In the genomic region with DNA sequence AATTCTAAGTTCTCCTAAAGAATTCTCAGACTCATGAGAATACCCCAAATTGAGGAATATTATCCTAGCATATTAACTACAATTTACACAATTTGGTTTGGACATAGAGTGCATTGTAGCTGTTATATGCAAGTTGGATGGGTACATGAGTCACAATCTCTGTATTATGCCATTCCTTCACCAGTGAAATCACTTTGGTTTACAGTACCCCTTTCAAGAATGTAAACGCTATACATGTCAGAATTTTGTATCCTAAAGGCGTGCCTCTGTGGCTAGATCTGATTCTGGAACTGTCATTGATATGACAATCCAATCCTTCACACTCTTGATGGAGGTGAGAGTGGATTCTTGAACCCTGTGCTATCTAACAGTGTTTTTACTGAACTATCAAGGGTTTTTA, we compare ENCODE assay signal across 15 cellular contexts. TPM values are rescaled to one million over a fixed set of nuclear protein-coding genes. Genes with fewer than 3 reads are reported as not detected.
DNase-seq lines count a peak whose midpoint lies in the region; ATAC-seq and TF ChIP-seq lines count a peak whose summit lies in the region.
"Had no signal": no experiment of that assay in that cellular context is flagged by ENCODE, and none has a peak within 500 bp of the region (broad histone marks: within the 10 kb centered on the region; RNA-seq: fewer than 3 reads in every experiment).

No MANE protein-coding gene starts in this region.

- no peak overlapping the region for H3K23ac ChIP-seq in neuronal stem cell (ENCODE audit: low read depth, low read length, poor library complexity)

- no peak overlapping the region for H2BK15ac ChIP-seq in neuronal stem cell (ENCODE audit: low read length)

- peaks cover 31% of the 10 kb centered on the region for H3K4me1 ChIP-seq in OCI-LY1 (ENCODE audit: insufficient read depth, low read length, severe bottlenecking)
- H3K4me1 ChIP-seq in neuronal stem cell (ENCODE audit: control insufficient read depth in 2 of 2, insufficient read depth in 1 of 2, low read depth in 1 of 2, low read length in 2 of 2): no peaks in the 10 kb centered on the region
- H3K4me1 ChIP-seq: thyroid gland had no signal

- H3K36me3 ChIP-seq in OCI-LY1 (ENCODE audit: insufficient read depth, low read length) (peaks cover 69% of the 10 kb centered on the region), neuronal stem cell (replicated peaks in 1 of 2; ENCODE audit: control insufficient read depth in 2 of 2, insufficient read depth in 2 of 2, low read length in 2 of 2) (peaks cover 16 to 82% of the 10 kb centered on the region in 2 donors)
- H3K36me3 ChIP-seq: thyroid gland had no signal

- peaks cover 69% of the 10 kb centered on the region for H3K4me1 Mint-ChIP-seq in activated T-cell treated with anti-CD3 and anti-CD28 coated beads, Interleukin-2, amount 50 U/mL, for 4 hours (ENCODE audit: low read depth)
- peaks cover 43% of the 10 kb centered on the region for H3K4me1 Mint-ChIP-seq in stimulated activated memory B cell treated with anti-CD40 and anti-IgM and Interleukin-4, amounts not matched to agents 10 μg/mL and 1 μg/mL and 100 μg/mL, for 72 hours

- H3K9me3 ChIP-seq in OCI-LY1 (ENCODE audit: low read length): no peaks in the 10 kb centered on the region
- peaks cover 2 to 13% of the 10 kb centered on the region in 2 donors for H3K9me3 ChIP-seq in neuronal stem cell (replicated peaks in 1 of 2; ENCODE audit: control insufficient read depth in 2 of 2, insufficient read depth in 1 of 2, low read depth in 1 of 2, low read length in 2 of 2)
- H3K9me3 ChIP-seq: left lung, thyroid gland had no signal

- H3K4me3 Mint-ChIP-seq in activated T-cell treated with anti-CD3 and anti-CD28 coated beads, Interleukin-2, amount 50 U/mL, for 4 hours: no peak overlapping the region
- H3K4me3 Mint-ChIP-seq in stimulated activated memory B cell treated with anti-CD40 and anti-IgM and Interleukin-4, amounts not matched to agents 10 μg/mL and 1 μg/mL and 100 μg/mL, for 72 hours: no peak overlapping the region
- H3K4me3 Mint-ChIP-seq: activated T-helper 1 cell treated with anti-CD3 and anti-CD28 coated beads, Interleukin-12 subunit alpha, Interleukin-12 subunit beta, Interleukin-2, Interleukin-4 antibody, amounts not matched to agents 30 ng/mL and 10 ng/mL and 1 ng/mL, durations not matched to agents 14 hours and 24 hours and 36 hours had no signal

- H3K9ac ChIP-seq in OCI-LY1 (ENCODE audit: low read length): peak overlapping the region; percentile 6; the same call in 1 of the 2 replicates
- H3K9ac ChIP-seq in neuronal stem cell (ENCODE audit: low read depth, low read length, poor library complexity): no peak overlapping the region

- no peaks in the 10 kb centered on the region for H3K79me2 ChIP-seq in OCI-LY1 (ENCODE audit: insufficient read depth, low read length)

- H3K4me2 ChIP-seq in OCI-LY1 (ENCODE audit: low read length): peak overlapping the region; percentile 10; the same call in 1 of the 2 replicates
- no peak overlapping the region for H3K4me2 ChIP-seq in neuronal stem cell (ENCODE audit: insufficient read depth, low read length, poor library complexity, severe bottlenecking)

- H3K79me1 ChIP-seq in neuronal stem cell (ENCODE audit: low read depth, low read length): no peaks in the 10 kb centered on the region

- H3K36me3 Mint-ChIP-seq in activated T-cell treated with anti-CD3 and anti-CD28 coated beads, Interleukin-2, amount 50 U/mL, for 4 hours (ENCODE audit: insufficient read depth): peaks cover 49% of the 10 kb centered on the region
- H3K36me3 Mint-ChIP-seq in stimulated activated memory B cell treated with anti-CD40 and anti-IgM and Interleukin-4, amounts not matched to agents 10 μg/mL and 1 μg/mL and 100 μg/mL, for 72 hours: peaks cover 62% of the 10 kb centered on the region

- H4K20me1 ChIP-seq in OCI-LY1 (ENCODE audit: insufficient read depth, low read length): no peaks in the 10 kb centered on the region

- no peaks in the 10 kb centered on the region for H3K27me3 Mint-ChIP-seq in activated T-cell treated with anti-CD3 and anti-CD28 coated beads, Interleukin-2, amount 50 U/mL, for 4 hours (ENCODE audit: low read depth)
- H3K27me3 Mint-ChIP-seq in stimulated activated memory B cell treated with anti-CD40 and anti-IgM and Interleukin-4, amounts not matched to agents 10 μg/mL and 1 μg/mL and 100 μg/mL, for 72 hours: no peaks in the 10 kb centered on the region

- no peak overlapping the region for H4K91ac ChIP-seq in neuronal stem cell (ENCODE audit: low read depth, low read length, poor library complexity)

- no peak for DNase-seq in activated T-cell treated with anti-CD3 and anti-CD28 coated beads, Interleukin-2, amount 50 U/mL, for 4 hours
- DNase-seq in activated T-cell treated with anti-CD3 and anti-CD28 coated beads for 4 hours (no peak), fibroblast of mammary gland (ENCODE audit: low read depth) (peak; percentile 41), erythroblast (lab: John Stamatoyannopoulos, UW) (no peak), neuronal stem cell (ENCODE audit: low spot score) (no peak)
- no peak for DNase-seq in effector CD8-positive, alpha-beta T cell (lab: John Stamatoyannopoulos, UW)
- DNase-seq: activated CD4-positive, alpha-beta T cell treated with anti-CD3 and anti-CD28 coated beads for 4 hours; left lung; NCI-H82; thyroid gland had no signal

- no peak for TF ChIP-seq POLR2A in erythroblast (IDR thresholded peaks at IDR 0.05; ENCODE audit: low read length)

- no peak overlapping the region for H3K14ac ChIP-seq in neuronal stem cell (ENCODE audit: low read length)

- H3K27ac Mint-ChIP-seq in stimulated activated memory B cell treated with anti-CD40 and anti-IgM and Interleukin-4, amounts not matched to agents 10 μg/mL and 1 μg/mL and 100 μg/mL, for 72 hours: peak overlapping the region; percentile 52
- H3K27ac Mint-ChIP-seq: activated T-helper 1 cell treated with anti-CD3 and anti-CD28 coated beads, Interleukin-12 subunit alpha, Interleukin-12 subunit beta, Interleukin-2, Interleukin-4 antibody, amounts not matched to agents 30 ng/mL and 10 ng/mL and 1 ng/mL, durations not matched to agents 14 hours and 24 hours and 36 hours had no signal

- no peak overlapping the region for H3K18ac ChIP-seq in neuronal stem cell (ENCODE audit: low read length)

- no CpG with 5 or more reads among the region's 2 CpGs for WGBS in neuronal stem cell (ENCODE audit: extremely low coverage in 2 of 2, insufficient read length in 2 of 2, insufficient replicate concordance in 1 of 2), 2 donors

- H2AK5ac ChIP-seq in neuronal stem cell (ENCODE audit: low read depth, low read length): no peak overlapping the region

- no peak overlapping the region for H2BK5ac ChIP-seq in neuronal stem cell (ENCODE audit: low read length)

- TF ChIP-seq CTCF in OCI-LY1 (IDR thresholded peaks at IDR 0.05; ENCODE audit: low read length) (no peak), fibroblast of mammary gland (conservative IDR thresholded peaks at IDR 0.05; ENCODE audit: control insufficient read depth, insufficient read depth, low read depth, low read length) (no peak)

- H4K8ac ChIP-seq in neuronal stem cell (ENCODE audit: low read depth, low read length): no peak overlapping the region

- H3K9me2 ChIP-seq in OCI-LY1 (ENCODE audit: low read depth, low read length): no peaks in the 10 kb centered on the region

- no peak overlapping the region for H2AFZ ChIP-seq in OCI-LY1 (ENCODE audit: low read length)
- no peak overlapping the region for H2AFZ ChIP-seq in neuronal stem cell (ENCODE audit: low read length)

- H3K27ac ChIP-seq in OCI-LY1 (ENCODE audit: low read depth, low read length, poor library complexity, severe bottlenecking) (peak overlapping the region; percentile 86), neuronal stem cell (replicated peaks; ENCODE audit: low read length) (no peak overlapping the region)
- H3K27ac ChIP-seq: thyroid gland had no signal

- H3K4me3 ChIP-seq in OCI-LY1 (ENCODE audit: low read depth, low read length, poor library complexity, severe bottlenecking) (no peak overlapping the region), fibroblast of mammary gland (ENCODE audit: control insufficient read depth, low read depth, low read length) (no peak overlapping the region), neuronal stem cell (ENCODE audit: low read length in 2 of 2) (no peak overlapping the region)
- H3K4me3 ChIP-seq: dorsolateral prefrontal cortex, left lung, thyroid gland had no signal

- H3K9me3 Mint-ChIP-seq in activated T-cell treated with anti-CD3 and anti-CD28 coated beads, Interleukin-2, amount 50 U/mL, for 4 hours: peaks cover 4% of the 10 kb centered on the region
- H3K9me3 Mint-ChIP-seq in stimulated activated memory B cell treated with anti-CD40 and anti-IgM and Interleukin-4, amounts not matched to agents 10 μg/mL and 1 μg/mL and 100 μg/mL, for 72 hours: peaks cover 9% of the 10 kb centered on the region

- no peaks in the 10 kb centered on the region for H3F3A ChIP-seq in OCI-LY1 (ENCODE audit: insufficient read depth, low read length)

- H3K4ac ChIP-seq in neuronal stem cell (ENCODE audit: low read length): no peak overlapping the region

- H3K27me3 ChIP-seq in OCI-LY1 (ENCODE audit: insufficient read depth, low read length) (no peaks in the 10 kb centered on the region), neuronal stem cell (ENCODE audit: control insufficient read depth in 3 of 3, insufficient read depth in 3 of 3, low read depth in 1 of 3, low read length in 3 of 3) (no peaks in the 10 kb centered on the region)
- H3K27me3 ChIP-seq: dorsolateral prefrontal cortex, left lung, thyroid gland had no signal

- peak; percentile 57 to 67 for ATAC-seq in activated T-cell treated with anti-CD3 and anti-CD28 coated beads, Interleukin-2, amount 50 U/mL, for 4 hours
- no peak for ATAC-seq in stimulated activated memory B cell treated with anti-CD40 and anti-IgM and Interleukin-4, amounts not matched to agents 10 μg/mL and 1 μg/mL and 100 μg/mL, for 72 hours
- ATAC-seq: Right ventricle myocardium inferior had no signal

- H2BK12ac ChIP-seq in neuronal stem cell (ENCODE audit: low read length): no peak overlapping the region

- no peak overlapping the region for H2BK120ac ChIP-seq in neuronal stem cell (ENCODE audit: low read depth, low read length)

RNA-seq across cellular contexts. Expression of gene IL10RB, which starts 6.7 kb away (rescaled TPM):
- 10 to 100 TPM in 2 of 3 donors, 1 to 10 TPM in 1; 9.3 to 11.6 (median 10.2) TPM for total RNA-seq in activated T-cell treated with anti-CD3 and anti-CD28 coated beads, Interleukin-2, amount 50 U/mL, for 4 hours
- polyA plus RNA-seq in neuronal stem cell (2013, experiment 1 of 2): 4.9 TPM
- polyA plus RNA-seq in neuronal stem cell (2013, experiment 2 of 2): 4.9 TPM

RNA-seq across cellular contexts. Expression of gene IFNAR2, which starts 29.7 kb away (rescaled TPM):
- 10 to 100 TPM; 13.9 to 20.2 (median 14.7) TPM for total RNA-seq in activated T-cell treated with anti-CD3 and anti-CD28 coated beads, Interleukin-2, amount 50 U/mL, for 4 hours
- 14.2 TPM for polyA plus RNA-seq in neuronal stem cell (2013, experiment 1 of 2)
- polyA plus RNA-seq in neuronal stem cell (2013, experiment 2 of 2): 14.2 TPM
